ENCODE assay signal across 1 cellular context in the genomic region with DNA sequence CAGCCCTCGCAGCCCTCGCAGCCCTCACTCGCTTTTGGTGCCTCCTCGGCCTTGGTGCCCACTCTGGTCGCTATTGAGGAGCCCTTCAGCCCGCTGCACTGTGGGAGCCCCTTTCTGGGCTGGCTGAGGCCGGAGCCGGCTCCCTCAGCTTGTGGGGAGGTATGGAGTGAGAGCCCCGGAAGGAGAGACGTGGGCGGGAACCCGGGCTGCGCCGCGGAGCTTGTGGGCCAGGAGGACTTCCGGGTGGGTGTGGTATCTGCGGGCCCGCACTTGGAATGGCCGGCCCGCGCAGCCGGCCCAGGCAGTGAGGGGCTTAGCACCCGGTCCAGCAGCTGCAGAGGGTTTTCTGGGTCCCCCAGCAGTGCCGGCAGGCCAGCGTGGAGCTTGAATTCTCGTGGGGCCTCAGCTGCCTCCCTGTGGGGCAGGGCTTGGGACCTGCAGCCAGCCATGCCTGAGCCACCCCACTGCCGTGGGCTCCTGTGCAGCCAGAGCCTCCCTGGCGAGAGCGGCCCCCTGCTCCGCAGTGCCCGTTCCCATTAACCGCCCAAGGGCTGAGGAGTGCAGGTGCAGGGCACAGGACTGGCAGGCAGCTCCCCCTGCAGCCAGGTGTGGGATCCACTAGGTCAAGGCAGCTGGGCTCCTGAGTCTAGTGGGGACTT.
A peak's percentile ranks its signal among the peaks of the same experiment; 100 is the strongest.
TF ChIP-seq lines count a peak whose summit lies in the region.

No MANE protein-coding gene starts in this region.

TF ChIP-seq in K562, 482 proteins besides CTCF, POLR2A, EP300 and RAD21 (continues in another document):
- TF ChIP-seq KLF16 (IDR thresholded peaks at IDR 0.05) (no peak), SRF (CRISPR knock-in tag; IDR thresholded peaks at IDR 0.05) (no peak), HDAC1 (IDR thresholded peaks at IDR 0.05) (peak in 1 of 2 experiments; percentile 48; a peak in 1 of 4 replicates), HMGN3 (IDR thresholded peaks at IDR 0.05; ENCODE audit: borderline replicate concordance, extremely low read depth, insufficient read length, low read depth, low read length) (peak; percentile 42), LARP7 (IDR thresholded peaks at IDR 0.05) (no peak), HDAC3 (IDR thresholded peaks at IDR 0.05; ENCODE audit: borderline replicate concordance, partially characterized antibody) (no peak), FOS (IDR thresholded peaks at IDR 0.05; ENCODE audit: extremely low read depth, insufficient read length) (no peak), FOSL1 (tag; conservative IDR thresholded peaks at IDR 0.05) (no peak), ZBTB17 (CRISPR knock-in tag; IDR thresholded peaks at IDR 0.05) (no peak), ELF1 (tag; IDR thresholded peaks at IDR 0.05) (peak; percentile 93), HEY1 (CRISPR knock-in tag; IDR thresholded peaks at IDR 0.05; ENCODE audit: borderline replicate concordance) (no peak), KAT7 (CRISPR knock-in tag; IDR thresholded peaks at IDR 0.05; ENCODE audit: borderline replicate concordance) (no peak), RNF2 (IDR thresholded peaks at IDR 0.05) (no peak), PTRF (tag; IDR thresholded peaks at IDR 0.05) (no peak), ZNF436 (CRISPR knock-in tag; IDR thresholded peaks at IDR 0.05) (no peak), ETV5 (CRISPR knock-in tag; IDR thresholded peaks at IDR 0.05; ENCODE audit: low read depth) (peak; percentile 86), ZNF197 (CRISPR knock-in tag; IDR thresholded peaks at IDR 0.05; ENCODE audit: low read depth) (no peak), MEF2A (IDR thresholded peaks at IDR 0.05; ENCODE audit: control insufficient read depth, low read depth, low read length) (no peak), RFX1 (IDR thresholded peaks at IDR 0.05) (no peak), ESRRB (CRISPR knock-in tag; IDR thresholded peaks at IDR 0.05; ENCODE audit: borderline replicate concordance) (no peak), PML (IDR thresholded peaks at IDR 0.05; ENCODE audit: low read length) (0 out of 2 replicates have a peak, but pooled peaks have one; percentile 29), SOX6 (IDR thresholded peaks at IDR 0.05) (0 out of 2 replicates have a peak, but pooled peaks have one; percentile 7), ZNF184 (CRISPR knock-in tag; IDR thresholded peaks at IDR 0.05) (no peak), DMBX1 (CRISPR knock-in tag; IDR thresholded peaks at IDR 0.05; ENCODE audit: borderline replicate concordance) (0 out of 2 replicates have a peak, but pooled peaks have one; percentile 39), EP400 (IDR thresholded peaks at IDR 0.05) (peak; percentile 52; the same call in 1 of the 2 replicates), NFE2L1 (tag; IDR thresholded peaks at IDR 0.05; ENCODE audit: borderline replicate concordance, low read depth) (no peak), RBM17 (IDR thresholded peaks at IDR 0.05; ENCODE audit: borderline replicate concordance, low read depth, low read length) (no peak), HIVEP1 (CRISPR knock-in tag; IDR thresholded peaks at IDR 0.05) (no peak), E2F3 (CRISPR knock-in tag; IDR thresholded peaks at IDR 0.05) (peak; percentile 76; the same call in 1 of the 2 replicates), NR2C1 (IDR thresholded peaks at IDR 0.05) (peak; percentile 75), NR2C1 (tag; IDR thresholded peaks at IDR 0.05) (peak; percentile 85), TBL1XR1 (IDR thresholded peaks at IDR 0.05; ENCODE audit: low read length in 2 of 2) (no peak), GATA2 (CRISPR knock-in tag; IDR thresholded peaks at IDR 0.05) (no peak), ZNF316 (IDR thresholded peaks at IDR 0.05) (no peak), HMG20A (CRISPR knock-in tag; conservative IDR thresholded peaks at IDR 0.05) (no peak)
- TF ChIP-seq, protein P1, sequence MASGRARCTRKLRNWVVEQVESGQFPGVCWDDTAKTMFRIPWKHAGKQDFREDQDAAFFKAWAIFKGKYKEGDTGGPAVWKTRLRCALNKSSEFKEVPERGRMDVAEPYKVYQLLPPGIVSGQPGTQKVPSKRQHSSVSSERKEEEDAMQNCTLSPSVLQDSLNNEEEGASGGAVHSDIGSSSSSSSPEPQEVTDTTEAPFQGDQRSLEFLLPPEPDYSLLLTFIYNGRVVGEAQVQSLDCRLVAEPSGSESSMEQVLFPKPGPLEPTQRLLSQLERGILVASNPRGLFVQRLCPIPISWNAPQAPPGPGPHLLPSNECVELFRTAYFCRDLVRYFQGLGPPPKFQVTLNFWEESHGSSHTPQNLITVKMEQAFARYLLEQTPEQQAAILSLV (tag; IDR thresholded peaks at IDR 0.05): no peak
- TF ChIP-seq, protein P2, sequence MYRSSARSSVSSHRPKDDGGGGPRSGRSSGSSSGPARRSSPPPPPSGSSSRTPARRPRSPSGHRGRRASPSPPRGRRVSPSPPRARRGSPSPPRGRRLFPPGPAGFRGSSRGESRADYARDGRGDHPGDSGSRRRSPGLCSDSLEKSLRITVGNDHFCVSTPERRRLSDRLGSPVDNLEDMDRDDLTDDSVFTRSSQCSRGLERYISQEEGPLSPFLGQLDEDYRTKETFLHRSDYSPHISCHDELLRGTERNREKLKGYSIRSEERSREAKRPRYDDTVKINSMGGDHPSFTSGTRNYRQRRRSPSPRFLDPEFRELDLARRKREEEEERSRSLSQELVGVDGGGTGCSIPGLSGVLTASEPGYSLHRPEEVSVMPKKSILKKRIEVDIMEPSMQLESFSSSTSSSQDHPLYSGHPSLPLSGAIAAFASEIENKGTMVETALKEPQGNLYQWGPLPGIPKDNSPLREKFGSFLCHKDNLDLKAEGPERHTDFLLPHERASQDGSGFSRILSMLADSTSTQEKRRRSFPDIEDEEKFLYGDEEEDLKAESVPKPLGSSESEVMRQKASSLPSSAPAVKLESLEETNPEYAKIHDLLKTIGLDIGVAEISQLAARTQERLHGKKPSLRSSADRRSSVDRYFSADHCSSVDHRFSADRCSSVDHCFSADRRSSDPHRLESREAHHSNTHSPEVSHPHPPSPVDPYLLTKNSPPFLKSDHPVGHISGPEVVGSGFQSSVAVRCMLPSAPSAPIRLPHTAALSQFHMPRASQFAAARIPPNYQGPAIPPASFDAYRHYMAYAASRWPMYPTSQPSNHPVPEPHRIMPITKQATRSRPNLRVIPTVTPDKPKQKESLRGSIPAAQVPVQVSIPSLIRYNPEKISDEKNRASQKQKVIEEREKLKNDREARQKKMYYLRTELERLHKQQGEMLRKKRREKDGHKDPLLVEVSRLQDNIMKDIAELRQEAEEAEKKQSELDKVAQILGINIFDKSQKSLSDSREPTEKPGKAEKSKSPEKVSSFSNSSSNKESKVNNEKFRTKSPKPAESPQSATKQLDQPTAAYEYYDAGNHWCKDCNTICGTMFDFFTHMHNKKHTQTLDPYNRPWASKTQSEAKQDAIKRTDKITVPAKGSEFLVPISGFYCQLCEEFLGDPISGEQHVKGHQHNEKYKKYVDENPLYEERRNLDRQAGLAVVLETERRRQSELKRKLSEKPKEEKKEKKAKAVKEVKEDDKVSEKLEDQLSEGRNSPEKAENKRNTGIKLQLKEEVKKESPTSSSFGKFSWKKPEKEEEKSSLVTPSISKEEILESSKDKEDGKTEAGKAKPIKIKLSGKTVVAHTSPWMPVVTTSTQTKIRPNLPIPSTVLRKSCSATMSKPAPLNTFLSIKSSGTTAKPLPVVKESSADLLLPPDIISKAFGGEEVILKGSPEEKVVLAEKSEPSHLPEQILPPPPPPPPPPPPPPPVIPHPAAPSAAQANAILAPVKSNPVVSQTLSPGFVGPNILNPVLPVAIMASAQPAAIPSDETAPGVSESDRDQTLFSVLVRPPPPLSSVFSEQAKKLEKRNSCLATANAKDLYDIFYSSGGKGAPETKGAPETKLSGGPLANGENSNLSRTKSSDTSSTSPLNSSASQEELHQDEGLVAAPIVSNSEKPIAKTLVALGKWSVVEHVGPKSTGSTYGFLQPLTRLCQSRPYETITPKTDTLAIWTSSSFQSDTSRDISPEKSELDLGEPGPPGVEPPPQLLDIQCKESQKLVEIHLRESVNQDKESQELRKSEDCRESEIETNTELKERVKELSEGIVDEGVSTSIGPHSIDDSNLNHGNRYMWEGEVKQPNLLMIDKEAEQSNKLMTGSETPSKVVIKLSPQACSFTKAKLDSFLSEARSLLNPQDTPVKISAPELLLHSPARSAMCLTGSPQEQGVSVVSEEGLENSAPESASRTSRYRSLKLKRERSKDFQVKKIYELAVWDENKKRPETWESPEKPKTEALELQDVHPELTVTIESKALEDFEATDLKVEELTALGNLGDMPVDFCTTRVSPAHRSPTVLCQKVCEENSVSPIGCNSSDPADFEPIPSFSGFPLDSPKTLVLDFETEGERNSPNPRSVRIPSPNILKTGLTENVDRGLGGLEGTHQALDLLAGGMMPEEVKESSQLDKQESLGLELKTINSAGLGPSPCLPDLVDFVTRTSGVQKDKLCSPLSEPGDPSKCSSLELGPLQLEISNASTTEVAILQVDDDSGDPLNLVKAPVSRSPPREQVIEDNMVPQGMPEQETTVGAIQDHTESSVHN (IDR thresholded peaks at IDR 0.05; ENCODE audit: borderline replicate concordance in 1 of 2, low read depth in 1 of 2): no peak
- TF ChIP-seq, protein P3, sequence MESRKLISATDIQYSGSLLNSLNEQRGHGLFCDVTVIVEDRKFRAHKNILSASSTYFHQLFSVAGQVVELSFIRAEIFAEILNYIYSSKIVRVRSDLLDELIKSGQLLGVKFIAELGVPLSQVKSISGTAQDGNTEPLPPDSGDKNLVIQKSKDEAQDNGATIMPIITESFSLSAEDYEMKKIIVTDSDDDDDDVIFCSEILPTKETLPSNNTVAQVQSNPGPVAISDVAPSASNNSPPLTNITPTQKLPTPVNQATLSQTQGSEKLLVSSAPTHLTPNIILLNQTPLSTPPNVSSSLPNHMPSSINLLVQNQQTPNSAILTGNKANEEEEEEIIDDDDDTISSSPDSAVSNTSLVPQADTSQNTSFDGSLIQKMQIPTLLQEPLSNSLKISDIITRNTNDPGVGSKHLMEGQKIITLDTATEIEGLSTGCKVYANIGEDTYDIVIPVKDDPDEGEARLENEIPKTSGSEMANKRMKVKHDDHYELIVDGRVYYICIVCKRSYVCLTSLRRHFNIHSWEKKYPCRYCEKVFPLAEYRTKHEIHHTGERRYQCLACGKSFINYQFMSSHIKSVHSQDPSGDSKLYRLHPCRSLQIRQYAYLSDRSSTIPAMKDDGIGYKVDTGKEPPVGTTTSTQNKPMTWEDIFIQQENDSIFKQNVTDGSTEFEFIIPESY (CRISPR knock-in tag; IDR thresholded peaks at IDR 0.05): 0 out of 2 replicates have a peak, but pooled peaks have one; percentile 19
- TF ChIP-seq, protein P4, sequence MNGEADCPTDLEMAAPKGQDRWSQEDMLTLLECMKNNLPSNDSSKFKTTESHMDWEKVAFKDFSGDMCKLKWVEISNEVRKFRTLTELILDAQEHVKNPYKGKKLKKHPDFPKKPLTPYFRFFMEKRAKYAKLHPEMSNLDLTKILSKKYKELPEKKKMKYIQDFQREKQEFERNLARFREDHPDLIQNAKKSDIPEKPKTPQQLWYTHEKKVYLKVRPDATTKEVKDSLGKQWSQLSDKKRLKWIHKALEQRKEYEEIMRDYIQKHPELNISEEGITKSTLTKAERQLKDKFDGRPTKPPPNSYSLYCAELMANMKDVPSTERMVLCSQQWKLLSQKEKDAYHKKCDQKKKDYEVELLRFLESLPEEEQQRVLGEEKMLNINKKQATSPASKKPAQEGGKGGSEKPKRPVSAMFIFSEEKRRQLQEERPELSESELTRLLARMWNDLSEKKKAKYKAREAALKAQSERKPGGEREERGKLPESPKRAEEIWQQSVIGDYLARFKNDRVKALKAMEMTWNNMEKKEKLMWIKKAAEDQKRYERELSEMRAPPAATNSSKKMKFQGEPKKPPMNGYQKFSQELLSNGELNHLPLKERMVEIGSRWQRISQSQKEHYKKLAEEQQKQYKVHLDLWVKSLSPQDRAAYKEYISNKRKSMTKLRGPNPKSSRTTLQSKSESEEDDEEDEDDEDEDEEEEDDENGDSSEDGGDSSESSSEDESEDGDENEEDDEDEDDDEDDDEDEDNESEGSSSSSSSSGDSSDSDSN (IDR thresholded peaks at IDR 0.05; ENCODE audit: borderline replicate concordance in 1 of 2, low read depth in 2 of 2, low read length in 2 of 2): no peak
- TF ChIP-seq, protein P5, sequence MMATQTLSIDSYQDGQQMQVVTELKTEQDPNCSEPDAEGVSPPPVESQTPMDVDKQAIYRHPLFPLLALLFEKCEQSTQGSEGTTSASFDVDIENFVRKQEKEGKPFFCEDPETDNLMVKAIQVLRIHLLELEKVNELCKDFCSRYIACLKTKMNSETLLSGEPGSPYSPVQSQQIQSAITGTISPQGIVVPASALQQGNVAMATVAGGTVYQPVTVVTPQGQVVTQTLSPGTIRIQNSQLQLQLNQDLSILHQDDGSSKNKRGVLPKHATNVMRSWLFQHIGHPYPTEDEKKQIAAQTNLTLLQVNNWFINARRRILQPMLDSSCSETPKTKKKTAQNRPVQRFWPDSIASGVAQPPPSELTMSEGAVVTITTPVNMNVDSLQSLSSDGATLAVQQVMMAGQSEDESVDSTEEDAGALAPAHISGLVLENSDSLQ (IDR thresholded peaks at IDR 0.05): no peak
- TF ChIP-seq, protein P6, sequence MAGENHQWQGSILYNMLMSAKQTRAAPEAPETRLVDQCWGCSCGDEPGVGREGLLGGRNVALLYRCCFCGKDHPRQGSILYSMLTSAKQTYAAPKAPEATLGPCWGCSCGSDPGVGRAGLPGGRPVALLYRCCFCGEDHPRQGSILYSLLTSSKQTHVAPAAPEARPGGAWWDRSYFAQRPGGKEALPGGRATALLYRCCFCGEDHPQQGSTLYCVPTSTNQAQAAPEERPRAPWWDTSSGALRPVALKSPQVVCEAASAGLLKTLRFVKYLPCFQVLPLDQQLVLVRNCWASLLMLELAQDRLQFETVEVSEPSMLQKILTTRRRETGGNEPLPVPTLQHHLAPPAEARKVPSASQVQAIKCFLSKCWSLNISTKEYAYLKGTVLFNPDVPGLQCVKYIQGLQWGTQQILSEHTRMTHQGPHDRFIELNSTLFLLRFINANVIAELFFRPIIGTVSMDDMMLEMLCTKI (IDR thresholded peaks at IDR 0.05; ENCODE audit: partially characterized antibody): no peak
- TF ChIP-seq, protein P7, sequence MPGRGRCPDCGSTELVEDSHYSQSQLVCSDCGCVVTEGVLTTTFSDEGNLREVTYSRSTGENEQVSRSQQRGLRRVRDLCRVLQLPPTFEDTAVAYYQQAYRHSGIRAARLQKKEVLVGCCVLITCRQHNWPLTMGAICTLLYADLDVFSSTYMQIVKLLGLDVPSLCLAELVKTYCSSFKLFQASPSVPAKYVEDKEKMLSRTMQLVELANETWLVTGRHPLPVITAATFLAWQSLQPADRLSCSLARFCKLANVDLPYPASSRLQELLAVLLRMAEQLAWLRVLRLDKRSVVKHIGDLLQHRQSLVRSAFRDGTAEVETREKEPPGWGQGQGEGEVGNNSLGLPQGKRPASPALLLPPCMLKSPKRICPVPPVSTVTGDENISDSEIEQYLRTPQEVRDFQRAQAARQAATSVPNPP (IDR thresholded peaks at IDR 0.05; ENCODE audit: borderline replicate concordance, insufficient read depth, insufficient read length): no peak
- TF ChIP-seq, protein P8, sequence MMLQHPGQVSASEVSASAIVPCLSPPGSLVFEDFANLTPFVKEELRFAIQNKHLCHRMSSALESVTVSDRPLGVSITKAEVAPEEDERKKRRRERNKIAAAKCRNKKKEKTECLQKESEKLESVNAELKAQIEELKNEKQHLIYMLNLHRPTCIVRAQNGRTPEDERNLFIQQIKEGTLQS (IDR thresholded peaks at IDR 0.05): no peak
- TF ChIP-seq, protein P8 (CRISPR knock-in tag; conservative IDR thresholded peaks at IDR 0.05): no peak
